ENCODE assay signal across 13 cellular contexts in genomic region chr11:112526699-112527410, GRCh38.
DNase-seq lines count a peak whose midpoint lies in the region; TF ChIP-seq lines count a peak whose summit lies in the region.
"Had no signal": no experiment of that assay in that cellular context is flagged by ENCODE, and none has a peak within 500 bp of the region (broad histone marks: within the 10 kb centered on the region; RNA-seq: fewer than 3 reads in every experiment).

No MANE protein-coding gene starts in this region.

- no peaks in the 10 kb centered on the region for H3K79me2 ChIP-seq in mammary epithelial cell (ENCODE audit: insufficient read depth, low read length)

- TF ChIP-seq CTCF in mammary epithelial cell (conservative IDR thresholded peaks at IDR 0.05 in 1 of 2, IDR thresholded peaks at IDR 0.05 in 1 of 2; ENCODE audit: extremely low read depth in 1 of 2, insufficient read depth in 1 of 2, low read depth in 1 of 2, low read length in 2 of 2): no peak

- H3K27me3 ChIP-seq in mammary epithelial cell (ENCODE audit: insufficient read depth, low read length): no peaks in the 10 kb centered on the region
- peaks cover 0 to 9% of the 10 kb centered on the region in 2 experiments for H3K27me3 ChIP-seq in mesenchymal stem cell (ENCODE audit: control insufficient read depth in 1 of 2, insufficient read depth in 1 of 2, low read length in 2 of 2)
- H3K27me3 ChIP-seq: heart left ventricle, ovary had no signal

- in situ Hi-C loops in mammary epithelial cell (cut with MboI; ENCODE audit: low sequenced_read_pairs in 2 of 2): no loop called here

- H3K36me3 ChIP-seq in mammary epithelial cell (ENCODE audit: insufficient read depth, low read length) (no peaks in the 10 kb centered on the region), mesenchymal stem cell (ENCODE audit: control insufficient read depth in 1 of 2, insufficient read depth in 2 of 2, low read depth in 1 of 2, low read length in 2 of 2) (no peaks in the 10 kb centered on the region)
- H3K36me3 ChIP-seq: heart left ventricle, ovary had no signal

- peak overlapping the region in 1 of 2 experiments; percentile 39 for H2BK12ac ChIP-seq in mesenchymal stem cell (ENCODE audit: low read length in 2 of 2)

- DNase-seq in stimulated activated CD4-positive, alpha-beta T cell treated with anti-CD3 and anti-CD28 coated beads, Interleukin-15, amount 100 ng/mL, for 24 hours: peak; percentile 27
- no peak for DNase-seq in stimulated activated CD4-positive, alpha-beta T cell treated with anti-CD3 and anti-CD28 coated beads, Interleukin-12 subunit alpha, Interleukin-12 subunit beta, amount 100 ng/mL, for 4 hours
- DNase-seq in mammary epithelial cell (peak; percentile 58), mesenchymal stem cell (peak; percentile 51), midbrain (lab: John Stamatoyannopoulos, UW) (no peak), SIG-M5 (lab: John Stamatoyannopoulos, UW) (no peak), NCI-H1436 treated with DMSO at 0.1 percent for 48 hours (lab: John Stamatoyannopoulos, UW) (no peak), SIG-M5 treated with dmso at 0.1 percent for 504 hours (lab: John Stamatoyannopoulos, UW; ENCODE audit: unreplicated experiment) (no peak)
- DNase-seq: activated CD8-positive, alpha-beta memory T cell treated with anti-CD3 and anti-CD28 coated beads, Interleukin-2, amount 50 U/mL, for 48 hours; C1 segment of cervical spinal cord; effector memory CD8-positive, alpha-beta T cell; heart left ventricle; ovary had no signal

- H3K4ac ChIP-seq in mesenchymal stem cell (ENCODE audit: low read depth in 1 of 2, low read length in 2 of 2): peak overlapping the region in 1 of 2 experiments; percentile 51

- H2BK120ac ChIP-seq in mesenchymal stem cell (ENCODE audit: low read depth, low read length): no peak overlapping the region

- H3K79me1 ChIP-seq in mesenchymal stem cell (replicated peaks; ENCODE audit: low read length, poor library complexity, severe bottlenecking): no peaks in the 10 kb centered on the region

- no peak overlapping the region for H4K8ac ChIP-seq in mesenchymal stem cell (ENCODE audit: low read length)

- BruUV-seq in mammary epithelial cell (replicated peaks; lab: Mats Ljungman, UMichigan): no TSS peak

- H3K4me2 ChIP-seq in mammary epithelial cell (ENCODE audit: insufficient read depth, low read depth, low read length) (no peak overlapping the region), mesenchymal stem cell (ENCODE audit: low read length, poor library complexity, severe bottlenecking) (no peak overlapping the region)

- H3K9me3 ChIP-seq in mammary epithelial cell (replicated peaks; ENCODE audit: insufficient read depth, low read length): no peaks in the 10 kb centered on the region
- H3K9me3 ChIP-seq in mesenchymal stem cell (ENCODE audit: control insufficient read depth, low read length): no peaks in the 10 kb centered on the region
- H3K9me3 ChIP-seq: heart left ventricle, ovary had no signal

- 80% methylated on average over 2 of the region's 2 CpGs for whole genome bisulfite sequencing in mammary epithelial cell (ENCODE audit: low coverage, missing lambda C conversion rate)
- WGBS in mesenchymal stem cell: 31% methylated on average over 2 of the region's 2 CpGs

- no peak overlapping the region for H3K4me3 ChIP-seq in mammary epithelial cell (replicated peaks in 1 of 3; ENCODE audit: insufficient read depth in 1 of 3, low read depth in 2 of 3, low read length in 3 of 3)
- H3K4me3 ChIP-seq in mesenchymal stem cell (ENCODE audit: insufficient read depth in 1 of 2, low read depth in 1 of 2, low read length in 2 of 2): no peak overlapping the region
- H3K4me3 ChIP-seq: heart left ventricle, ovary had no signal

- H3K4me1 ChIP-seq in mammary epithelial cell (ENCODE audit: insufficient read depth, low read length) (no peaks in the 10 kb centered on the region), mesenchymal stem cell (ENCODE audit: control insufficient read depth, insufficient read depth, low read depth, low read length) (no peaks in the 10 kb centered on the region)

- H3K23ac ChIP-seq in mesenchymal stem cell (ENCODE audit: low read length in 2 of 2): peak overlapping the region in 1 of 2 experiments; percentile 19

- H3K9ac ChIP-seq in mammary epithelial cell (ENCODE audit: insufficient read depth, low read length) (no peak overlapping the region), mesenchymal stem cell (ENCODE audit: low read length) (no peak overlapping the region)

- intact Hi-C loops in mammary epithelial cell (cut with micrococcal nuclease): no loop called here

- H2AFZ ChIP-seq in mammary epithelial cell (ENCODE audit: low read depth, low read length): no peak overlapping the region
- no peak overlapping the region for H2AFZ ChIP-seq in mesenchymal stem cell (ENCODE audit: low read depth, low read length)

- no peak overlapping the region for H2AK5ac ChIP-seq in mesenchymal stem cell (ENCODE audit: low read length, severe bottlenecking)

- no peak overlapping the region for H3K14ac ChIP-seq in mesenchymal stem cell (ENCODE audit: low read length in 2 of 2)

- H4K20me1 ChIP-seq in mammary epithelial cell (ENCODE audit: insufficient read depth, low read length): no peaks in the 10 kb centered on the region

- dilution Hi-C loops in mammary epithelial cell (cut with HindIII; ENCODE audit: low sequenced_read_pairs): no loop called here

- CTCF ChIA-PET in mammary epithelial cell (lab: Charles Lee; ENCODE audit: low non-redundant PET): interaction anchor here (0.7 kb wide), 1 partner anchor 36 kb away, joined by 9 read pairs; no protein-coding TSS in a partner anchor

- no peak overlapping the region for H2BK15ac ChIP-seq in mesenchymal stem cell (ENCODE audit: low read depth, poor library complexity, severe bottlenecking)

- H3K27ac ChIP-seq in mammary epithelial cell (ENCODE audit: insufficient read depth, low read depth, low read length) (no peak overlapping the region), mesenchymal stem cell (ENCODE audit: low read length, poor library complexity, severe bottlenecking) (no peak overlapping the region)
- H3K27ac ChIP-seq: heart left ventricle, ovary had no signal

- peak overlapping the region in 1 of 2 experiments; percentile 43 for H3K18ac ChIP-seq in mesenchymal stem cell (ENCODE audit: low read depth in 1 of 2, low read length in 2 of 2)

- H2BK5ac ChIP-seq in mesenchymal stem cell (ENCODE audit: low read depth, low read length, poor library complexity, severe bottlenecking): no peak overlapping the region

- peak overlapping the region; percentile 50 for H4K91ac ChIP-seq in mesenchymal stem cell (ENCODE audit: low read length)

Comparison
In these comparisons a context has a peak if more than half of its experiments do, and no peak if none do; other contexts are left out.
1. DNase-seq: peak in stimulated activated CD4-positive, alpha-beta T cell treated with anti-CD3 and anti-CD28 coated beads, Interleukin-15, amount 100 ng/mL, for 24 hours (single experiment), mammary epithelial cell (single experiment) and mesenchymal stem cell (single experiment); none in stimulated activated CD4-positive, alpha-beta T cell treated with anti-CD3 and anti-CD28 coated beads, Interleukin-12 subunit alpha, Interleukin-12 subunit beta, amount 100 ng/mL, for 4 hours (single experiment), midbrain (single experiment), SIG-M5 (single experiment), NCI-H1436 treated with DMSO at 0.1 percent for 48 hours (single experiment) and SIG-M5 treated with dmso at 0.1 percent for 504 hours (single experiment).